In genomic region chr16:89732142-89732917, GRCh38 we compare ENCODE assay signal across 16 cellular contexts. TPM values are rescaled to one million over a fixed set of nuclear protein-coding genes. Genes with fewer than 3 reads are reported as not detected.
DNase-seq lines count a peak whose midpoint lies in the region; ATAC-seq and TF ChIP-seq lines count a peak whose summit lies in the region.
"Had no signal": no experiment of that assay in that cellular context is flagged by ENCODE, and none has a peak within 500 bp of the region (broad histone marks: within the 10 kb centered on the region; RNA-seq: fewer than 3 reads in every experiment).

No MANE protein-coding gene starts in this region.

- POLR2A ChIA-PET in T-cell (lab: Charles Lee): no interaction called here

- H3K36me3 Mint-ChIP-seq in activated T-cell treated with anti-CD3 and anti-CD28 coated beads, Interleukin-2, amount 50 U/mL, for 24 hours (ENCODE audit: low read depth): peaks cover 98% of the 10 kb centered on the region
- H3K36me3 Mint-ChIP-seq in activated T-cell treated with anti-CD3 and anti-CD28 coated beads, Interleukin-2, amount 50 U/mL, for 4 hours (ENCODE audit: insufficient read depth): peaks cover 35% of the 10 kb centered on the region
- H3K36me3 Mint-ChIP-seq in T-cell (peaks cover 41% of the 10 kb centered on the region), neural crest cell (ENCODE audit: low read depth) (peaks cover 19% of the 10 kb centered on the region)

- H3K4me1 Mint-ChIP-seq in activated T-cell treated with anti-CD3 and anti-CD28 coated beads, Interleukin-2, amount 50 U/mL, for 24 hours (ENCODE audit: low read depth): peaks cover 55% of the 10 kb centered on the region
- peaks cover 52% of the 10 kb centered on the region for H3K4me1 Mint-ChIP-seq in activated T-cell treated with anti-CD3 and anti-CD28 coated beads, Interleukin-2, amount 50 U/mL, for 4 hours (ENCODE audit: low read depth)
- H3K4me1 Mint-ChIP-seq in T-cell (peaks cover 62 to 72% (median 64%) of the 10 kb centered on the region in 3 donors), neural crest cell (peaks cover 11% of the 10 kb centered on the region)

- peak overlapping the region; percentile 72 for H3K27ac Mint-ChIP-seq in activated T-cell treated with anti-CD3 and anti-CD28 coated beads, Interleukin-2, amount 50 U/mL, for 24 hours
- H3K27ac Mint-ChIP-seq in T-cell: peak overlapping the region; percentile 76 to 78
- H3K27ac Mint-ChIP-seq in neural crest cell (ENCODE audit: unreplicated experiment): no peak overlapping the region

- no peak for ATAC-seq in activated T-cell treated with anti-CD3 and anti-CD28 coated beads, Interleukin-2, amount 50 U/mL, for 4 hours
- no peak for ATAC-seq in T-cell (replicated peaks in 1 of 4)

- CTCF ChIA-PET in T-cell (lab: Charles Lee): no interaction called here

- H3K9me3 Mint-ChIP-seq in activated T-cell treated with anti-CD3 and anti-CD28 coated beads, Interleukin-2, amount 50 U/mL, for 24 hours: no peaks in the 10 kb centered on the region
- H3K9me3 Mint-ChIP-seq in activated T-cell treated with anti-CD3 and anti-CD28 coated beads, Interleukin-2, amount 50 U/mL, for 4 hours: no peaks in the 10 kb centered on the region
- H3K9me3 Mint-ChIP-seq in T-cell: no peaks in the 10 kb centered on the region
- no peaks in the 10 kb centered on the region for H3K9me3 Mint-ChIP-seq in neural crest cell

- no peak for DNase-seq in activated T-cell treated with anti-CD3 and anti-CD28 coated beads, Interleukin-2, amount 50 U/mL, for 24 hours
- DNase-seq in activated T-cell treated with anti-CD3 and anti-CD28 coated beads, Interleukin-2, amount 50 U/mL, for 4 hours: no peak
- no peak for DNase-seq in T-cell
- no peak for DNase-seq in neural crest cell (ENCODE audit: low read depth, low spot score)
- no peak for DNase-seq in OCI-M1 (lab: John Stamatoyannopoulos, UW)
- no peak for DNase-seq in UCSD-AML1 (lab: John Stamatoyannopoulos, UW; ENCODE audit: unreplicated experiment)
- DNase-seq: ACHN; activated CD8-positive, alpha-beta memory T cell treated with anti-CD3 and anti-CD28 coated beads, Interleukin-2, amount 50 U/mL, for 4 hours; amygdala; colonic mucosa; GDM1; Kasumi-1; mesendoderm; ovary; SK-N-SH; WERI-Rb-1 had no signal

- H3K27me3 Mint-ChIP-seq in activated T-cell treated with anti-CD3 and anti-CD28 coated beads, Interleukin-2, amount 50 U/mL, for 24 hours: no peaks in the 10 kb centered on the region
- H3K27me3 Mint-ChIP-seq in activated T-cell treated with anti-CD3 and anti-CD28 coated beads, Interleukin-2, amount 50 U/mL, for 4 hours (ENCODE audit: low read depth): no peaks in the 10 kb centered on the region
- H3K27me3 Mint-ChIP-seq in T-cell: no peaks in the 10 kb centered on the region
- no peaks in the 10 kb centered on the region for H3K27me3 Mint-ChIP-seq in neural crest cell (ENCODE audit: low read depth)

- no peak overlapping the region for H3K4me3 Mint-ChIP-seq in activated T-cell treated with anti-CD3 and anti-CD28 coated beads, Interleukin-2, amount 50 U/mL, for 24 hours
- no peak overlapping the region for H3K4me3 Mint-ChIP-seq in activated T-cell treated with anti-CD3 and anti-CD28 coated beads, Interleukin-2, amount 50 U/mL, for 4 hours
- peak overlapping the region in 1 of 3 donors; percentile 50 for H3K4me3 Mint-ChIP-seq in T-cell
- H3K4me3 Mint-ChIP-seq in neural crest cell: peak overlapping the region; percentile 14

- no peak for TF ChIP-seq CTCF in neural crest cell (conservative IDR thresholded peaks at IDR 0.05)

RNA-seq across cellular contexts. Expression of gene ZNF276, which starts 11.0 kb away (rescaled TPM):
- 10 to 100 TPM; 33.1 to 40.7 (median 35.5) TPM for total RNA-seq in activated T-cell treated with anti-CD3 and anti-CD28 coated beads, Interleukin-2, amount 50 U/mL, for 4 hours
- total RNA-seq in T-cell: 100 to 1,000 TPM; 131 to 203 (median 195) TPM
- total RNA-seq in neural crest cell: 31.6 and 32.9 TPM in 2 replicates

RNA-seq across cellular contexts. Expression of gene VPS9D1, which starts 11.6 kb away (rescaled TPM):
- 1 to 10 TPM; 2.2 to 4.8 (median 2.9) TPM for total RNA-seq in activated T-cell treated with anti-CD3 and anti-CD28 coated beads, Interleukin-2, amount 50 U/mL, for 4 hours
- total RNA-seq in T-cell (10 to 100 TPM; 15.5 to 28.8 (median 24.5) TPM), neural crest cell (18.0 and 20.2 TPM in 2 replicates)

RNA-seq across cellular contexts. Expression of gene SPATA2L, which starts 30.8 kb away (rescaled TPM):
- total RNA-seq in activated T-cell treated with anti-CD3 and anti-CD28 coated beads, Interleukin-2, amount 50 U/mL, for 4 hours: 10 to 100 TPM; 13.6 to 16.4 (median 14.3) TPM
- total RNA-seq in T-cell (10 to 100 TPM; 14.4 to 24.9 (median 15.9) TPM), neural crest cell (8.6 and 10.6 TPM in 2 replicates)

RNA-seq across cellular contexts. Expression of gene CDK10, which starts 45.8 kb away (rescaled TPM):
- total RNA-seq in activated T-cell treated with anti-CD3 and anti-CD28 coated beads, Interleukin-2, amount 50 U/mL, for 4 hours: 10 to 100 TPM; 76.3 to 82.5 (median 81.9) TPM
- total RNA-seq in T-cell (100 to 1,000 TPM; 108 to 163 (median 138) TPM), neural crest cell (127 and 131 TPM in 2 replicates)
